In the genomic region with DNA sequence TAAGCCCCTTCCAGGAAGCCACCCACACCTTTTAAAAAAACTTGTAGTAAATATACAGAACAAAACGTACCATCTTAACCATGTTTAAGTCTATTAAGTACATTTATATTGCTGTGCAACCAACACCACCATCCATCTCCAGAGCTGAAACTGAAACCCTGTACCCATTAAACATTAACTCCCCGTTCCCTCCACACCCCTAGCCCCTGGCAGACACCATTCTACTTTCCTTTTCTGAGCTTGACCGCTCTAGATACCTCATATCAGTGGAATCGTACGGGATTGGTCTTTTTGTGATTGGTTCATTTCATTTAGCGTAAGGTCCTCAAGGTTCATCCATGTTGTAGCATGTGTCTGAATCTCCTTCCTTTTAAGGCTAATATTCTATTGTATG, we compare ENCODE assay signal across 1 cellular context.
TF ChIP-seq lines count a peak whose summit lies in the region.

No MANE protein-coding gene starts in this region.

TF ChIP-seq in H1, 55 proteins besides CTCF, POLR2A, EP300 and RAD21:
- TF ChIP-seq BCL11A (IDR thresholded peaks at IDR 0.05; ENCODE audit: low read depth in 2 of 2, low read length in 2 of 2): no peak
- no peak for TF ChIP-seq RNF2 (IDR thresholded peaks at IDR 0.05; ENCODE audit: borderline replicate concordance, low read depth, low read length, missing control alignments, poor library complexity, severe bottlenecking)
- no peak for TF ChIP-seq TEAD4 (IDR thresholded peaks at IDR 0.05; ENCODE audit: low read depth, low read length)
- TF ChIP-seq JUN (IDR thresholded peaks at IDR 0.05; ENCODE audit: low read depth, low read length): no peak
- TF ChIP-seq CHD2 (IDR thresholded peaks at IDR 0.05; ENCODE audit: low read length): no peak
- no peak for TF ChIP-seq SP4 (IDR thresholded peaks at IDR 0.05; ENCODE audit: low read length)
- no peak for TF ChIP-seq RFX5 (IDR thresholded peaks at IDR 0.05; ENCODE audit: borderline replicate concordance, low read depth, low read length)
- no peak for TF ChIP-seq JUND (IDR thresholded peaks at IDR 0.05; ENCODE audit: low read length)
- no peak for TF ChIP-seq SIRT6 (IDR thresholded peaks at IDR 0.05; ENCODE audit: low read length)
- TF ChIP-seq BACH1 (IDR thresholded peaks at IDR 0.05; ENCODE audit: low read length): no peak
- TF ChIP-seq CTBP2 (IDR thresholded peaks at IDR 0.05; ENCODE audit: borderline replicate concordance, insufficient read depth, insufficient read length, low read length): no peak
- no peak for TF ChIP-seq TBP (IDR thresholded peaks at IDR 0.05; ENCODE audit: low read depth, low read length)
- TF ChIP-seq CBX5 (IDR thresholded peaks at IDR 0.05; ENCODE audit: low read depth, low read length): no peak
